In the genomic region with DNA sequence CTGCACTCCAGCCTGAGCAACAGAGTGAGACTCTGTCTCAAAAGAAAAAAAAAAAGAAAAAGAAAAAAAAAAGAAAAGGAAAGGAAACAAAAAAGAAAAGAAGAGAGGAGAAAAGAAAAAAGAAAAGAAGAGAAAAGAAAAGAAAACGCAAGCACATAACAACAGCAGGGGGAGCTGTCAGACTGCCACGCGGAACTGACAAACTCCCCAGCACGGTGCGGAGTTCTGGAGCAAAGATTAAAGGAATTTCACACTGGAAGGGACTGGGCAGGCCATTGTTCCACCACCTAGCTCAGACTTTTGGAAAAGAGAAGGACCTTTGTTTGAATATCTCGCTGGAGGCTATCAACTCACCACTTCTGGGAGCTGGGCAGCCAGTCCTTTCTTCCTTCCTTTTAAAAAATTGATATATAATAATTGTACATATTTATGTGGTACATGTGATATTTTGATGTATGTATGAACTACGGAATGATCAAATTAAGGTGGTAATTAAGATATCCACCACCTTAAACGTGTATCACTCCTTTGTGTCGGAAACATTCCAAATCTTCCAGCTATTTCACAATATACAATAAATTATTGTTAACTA, we compare ENCODE assay signal across 1 cellular context.
TF ChIP-seq lines count a peak whose summit lies in the region.

No MANE protein-coding gene starts in this region.

TF ChIP-seq in GM12878, 131 proteins besides CTCF, POLR2A, EP300 and RAD21 (continued from another document):
- TF ChIP-seq, protein P1, sequence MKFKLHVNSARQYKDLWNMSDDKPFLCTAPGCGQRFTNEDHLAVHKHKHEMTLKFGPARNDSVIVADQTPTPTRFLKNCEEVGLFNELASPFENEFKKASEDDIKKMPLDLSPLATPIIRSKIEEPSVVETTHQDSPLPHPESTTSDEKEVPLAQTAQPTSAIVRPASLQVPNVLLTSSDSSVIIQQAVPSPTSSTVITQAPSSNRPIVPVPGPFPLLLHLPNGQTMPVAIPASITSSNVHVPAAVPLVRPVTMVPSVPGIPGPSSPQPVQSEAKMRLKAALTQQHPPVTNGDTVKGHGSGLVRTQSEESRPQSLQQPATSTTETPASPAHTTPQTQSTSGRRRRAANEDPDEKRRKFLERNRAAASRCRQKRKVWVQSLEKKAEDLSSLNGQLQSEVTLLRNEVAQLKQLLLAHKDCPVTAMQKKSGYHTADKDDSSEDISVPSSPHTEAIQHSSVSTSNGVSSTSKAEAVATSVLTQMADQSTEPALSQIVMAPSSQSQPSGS (IDR thresholded peaks at IDR 0.05; ENCODE audit: low read length) = no peak
- TF ChIP-seq SMARCA5 (IDR thresholded peaks at IDR 0.05) (no peak), CHD4 (IDR thresholded peaks at IDR 0.05) (no peak), GATAD2B (conservative IDR thresholded peaks at IDR 0.05; ENCODE audit: low read depth) (no peak), HDAC2 (IDR thresholded peaks at IDR 0.05) (no peak), PAX8 (IDR thresholded peaks at IDR 0.05) (no peak), ZNF207 (IDR thresholded peaks at IDR 0.05; ENCODE audit: borderline replicate concordance) (no peak), HDAC6 (IDR thresholded peaks at IDR 0.05; ENCODE audit: unreplicated experiment) (no peak)
- TF ChIP-seq, protein P2, sequence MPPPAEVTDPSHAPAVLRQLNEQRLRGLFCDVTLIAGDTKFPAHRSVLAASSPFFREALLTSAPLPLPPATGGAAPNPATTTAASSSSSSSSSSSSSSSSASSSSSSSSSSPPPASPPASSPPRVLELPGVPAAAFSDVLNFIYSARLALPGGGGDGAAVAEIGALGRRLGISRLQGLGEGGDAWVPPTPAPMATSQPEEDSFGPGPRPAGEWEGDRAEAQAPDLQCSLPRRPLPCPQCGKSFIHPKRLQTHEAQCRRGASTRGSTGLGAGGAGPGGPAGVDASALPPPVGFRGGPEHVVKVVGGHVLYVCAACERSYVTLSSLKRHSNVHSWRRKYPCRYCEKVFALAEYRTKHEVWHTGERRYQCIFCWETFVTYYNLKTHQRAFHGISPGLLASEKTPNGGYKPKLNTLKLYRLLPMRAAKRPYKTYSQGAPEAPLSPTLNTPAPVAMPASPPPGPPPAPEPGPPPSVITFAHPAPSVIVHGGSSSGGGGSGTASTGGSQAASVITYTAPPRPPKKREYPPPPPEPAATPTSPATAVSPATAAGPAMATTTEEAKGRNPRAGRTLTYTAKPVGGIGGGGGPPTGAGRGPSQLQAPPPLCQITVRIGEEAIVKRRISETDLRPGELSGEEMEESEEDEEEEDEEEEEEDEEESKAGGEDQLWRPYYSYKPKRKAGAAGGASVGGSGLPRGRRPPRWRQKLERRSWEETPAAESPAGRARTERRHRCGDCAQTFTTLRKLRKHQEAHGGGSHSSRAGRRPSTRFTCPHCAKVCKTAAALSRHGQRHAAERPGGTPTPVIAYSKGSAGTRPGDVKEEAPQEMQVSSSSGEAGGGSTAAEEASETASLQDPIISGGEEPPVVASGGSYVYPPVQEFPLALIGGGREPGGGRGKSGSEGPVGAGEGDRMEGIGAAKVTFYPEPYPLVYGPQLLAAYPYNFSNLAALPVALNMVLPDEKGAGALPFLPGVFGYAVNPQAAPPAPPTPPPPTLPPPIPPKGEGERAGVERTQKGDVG (CRISPR knock-in tag; IDR thresholded peaks at IDR 0.05) = no peak
- TF ChIP-seq, protein P3, sequence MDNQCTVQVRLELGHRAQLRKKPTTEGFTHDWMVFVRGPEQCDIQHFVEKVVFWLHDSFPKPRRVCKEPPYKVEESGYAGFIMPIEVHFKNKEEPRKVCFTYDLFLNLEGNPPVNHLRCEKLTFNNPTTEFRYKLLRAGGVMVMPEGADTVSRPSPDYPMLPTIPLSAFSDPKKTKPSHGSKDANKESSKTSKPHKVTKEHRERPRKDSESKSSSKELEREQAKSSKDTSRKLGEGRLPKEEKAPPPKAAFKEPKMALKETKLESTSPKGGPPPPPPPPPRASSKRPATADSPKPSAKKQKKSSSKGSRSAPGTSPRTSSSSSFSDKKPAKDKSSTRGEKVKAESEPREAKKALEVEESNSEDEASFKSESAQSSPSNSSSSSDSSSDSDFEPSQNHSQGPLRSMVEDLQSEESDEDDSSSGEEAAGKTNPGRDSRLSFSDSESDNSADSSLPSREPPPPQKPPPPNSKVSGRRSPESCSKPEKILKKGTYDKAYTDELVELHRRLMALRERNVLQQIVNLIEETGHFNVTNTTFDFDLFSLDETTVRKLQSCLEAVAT (IDR thresholded peaks at IDR 0.05) = no peak
